25 cellular contexts compared by ENCODE assay signal in genomic region chr19:20315543-20315942, GRCh38.
"Had no signal": no experiment of that assay in that cellular context is flagged by ENCODE, and none has a peak within 500 bp of the region (broad histone marks: within the 10 kb centered on the region; RNA-seq: fewer than 3 reads in every experiment).

No MANE protein-coding gene starts in this region.

- H3K9me3 ChIP-seq: adrenal gland, thyroid gland had no signal

- DNase-seq: activated CD4-positive, alpha-beta T cell treated with anti-CD3 and anti-CD28 coated beads, Interleukin-2, amount 10 ng/mL, durations not matched to agents 7 days and 5 days; activated CD8-positive, alpha-beta T cell treated with anti-CD3 and anti-CD28 coated beads, Interleukin-2, amount 10 ng/mL, durations not matched to agents 7 days and 5 days; activated naive CD4-positive, alpha-beta T cell treated with anti-CD3 and anti-CD28 coated beads, Interleukin-2, amount 50 U/mL, for 16 hours; activated T-cell treated with anti-CD3 and anti-CD28 coated beads, Interleukin-2, amount 50 U/mL, for 24 hours; cerebellar nuclear complex; cortex of kidney; erythroblast; foreskin melanocyte; glutamatergic neuron; hippocampal formation; islet precursor cell; left colon; midbrain; nephron progenitor cell; nucleus accumbens; posterior cingulate gyrus; retina; stimulated activated CD4-positive, alpha-beta T cell treated with anti-CD3 and anti-CD28 coated beads, Interleukin-12 subunit alpha, Interleukin-12 subunit beta, amount 100 ng/mL, for 4 hours; stimulated activated CD4-positive, alpha-beta T cell treated with anti-CD3 and anti-CD28 coated beads, Interleukin-2, amount 100 ng/mL, for 24 hours; stimulated activated naive CD4-positive, alpha-beta T cell treated with Interleukin-2 at 50 U/mL for 16 hours; T-helper 9 cell; thyroid gland had no signal

- H3K27ac ChIP-seq: thyroid gland had no signal

- ATAC-seq: activated CD4-positive, CD25-positive, alpha-beta regulatory T cell treated with anti-CD3 and anti-CD28 coated beads, Interleukin-2, amount 50 U/mL, for 24 hours; activated CD8-positive, alpha-beta T cell treated with anti-CD3 and anti-CD28 coated beads, Interleukin-2, amount 10 ng/mL, durations not matched to agents 7 days and 5 days; left colon had no signal

- H3K4me3 ChIP-seq: adrenal gland, lung, thyroid gland had no signal

- H3K4me1 ChIP-seq: adrenal gland had no signal

- H3K27me3 ChIP-seq: adrenal gland, thyroid gland had no signal

- H3K36me3 ChIP-seq: adrenal gland, thyroid gland had no signal
